ENCODE assay signal across 1 cellular context in genomic region chr7:127651556-127652332, GRCh38.
TF ChIP-seq lines count a peak whose summit lies in the region.

SND1 (plus strand) TSS chr7:127652194; CDS start chr7:127652374, 180 bp downstream.

TF ChIP-seq in GM12878, 131 proteins besides CTCF, POLR2A, EP300 and RAD21 (continued from another document):
- peak; percentile 87 for TF ChIP-seq CHD2 (IDR thresholded peaks at IDR 0.05; ENCODE audit: borderline replicate concordance, low read depth, low read length)
TF ChIP-seq in GM12878: peak in this region for 53.
